Comparison of ENCODE assay signal across 8 cellular contexts in the genomic region with DNA sequence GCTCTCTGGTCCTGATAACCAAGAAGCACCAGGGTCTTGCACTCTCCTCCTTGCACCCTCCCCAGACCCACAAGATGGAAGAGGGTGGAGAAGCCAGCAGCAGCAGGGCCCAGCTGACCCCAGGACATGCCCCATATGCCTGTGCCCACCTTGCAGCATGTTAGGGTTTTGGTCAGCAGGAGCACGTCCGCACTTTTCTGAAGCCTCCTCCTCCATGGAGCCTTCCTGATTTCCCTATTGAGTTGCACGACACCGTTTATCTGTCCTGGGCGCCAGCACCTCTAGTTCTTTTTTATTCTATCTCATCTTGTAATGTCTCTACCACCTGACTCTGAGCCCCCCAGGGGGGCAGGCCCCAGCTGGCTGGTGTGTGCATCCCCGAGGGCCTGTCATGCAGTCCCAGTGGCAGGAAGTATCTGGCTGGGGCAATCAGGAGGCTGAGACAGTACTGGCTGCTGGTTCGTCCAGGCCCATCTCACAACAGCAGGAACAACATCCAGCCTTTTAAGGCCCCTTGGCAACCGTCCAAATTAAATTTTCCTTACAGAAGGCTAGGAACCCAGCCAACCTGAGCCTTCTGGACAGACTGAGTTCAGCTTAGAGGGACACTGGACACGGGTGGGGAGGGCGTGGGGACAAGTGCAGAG.
DNase-seq lines count a peak whose midpoint lies in the region; TF ChIP-seq lines count a peak whose summit lies in the region.

No MANE protein-coding gene starts in this region.

- DNase-seq in AG04449 (ENCODE audit: low read depth, low spot score) (peak; percentile 26), NCI-H2171 (lab: John Stamatoyannopoulos, UW) (peak; percentile 61), coronary artery (ENCODE audit: low spot score) (no peak), LoVo (ENCODE audit: low spot score) (no peak), MM.1S (no peak)
- no peak for DNase-seq in stimulated activated naive CD4-positive, alpha-beta T cell treated with Interleukin-2 at 50 U/mL for 16 hours (lab: John Stamatoyannopoulos, UW)
- no peak for DNase-seq in activated T-cell treated with anti-CD3 and anti-CD28 coated beads, Interleukin-2, amount 50 U/mL, for 1 hour

- H3K9me3 ChIP-seq in mucosa of stomach (ENCODE audit: control insufficient read depth, low read length) (no peaks in the 10 kb centered on the region), MM.1S (replicated peaks; ENCODE audit: insufficient read depth, low read length) (no peaks in the 10 kb centered on the region)

- no peak overlapping the region for H2AFZ ChIP-seq in MM.1S (ENCODE audit: low read length)

- peak overlapping the region in 1 of 2 donors; percentile 47 for H3K27ac ChIP-seq in coronary artery
- no peak overlapping the region for H3K27ac ChIP-seq in MM.1S (ENCODE audit: low read length)

- H3K4me3 ChIP-seq in AG04449 (ENCODE audit: low read depth, low read length) (no peak overlapping the region), coronary artery (peak overlapping the region; percentile 37), mucosa of stomach (ENCODE audit: low read length) (no peak overlapping the region), MM.1S (ENCODE audit: low read length) (no peak overlapping the region)

- peak overlapping the region; percentile 4 for H3K9ac ChIP-seq in mucosa of stomach (ENCODE audit: low read length)
- H3K9ac ChIP-seq in MM.1S (ENCODE audit: low read length): no peak overlapping the region

- no peak for TF ChIP-seq CTCF in AG04449 (IDR thresholded peaks at IDR 0.05; ENCODE audit: insufficient read depth, low read length, missing control alignments)
- no peak for TF ChIP-seq CTCF in coronary artery (IDR thresholded peaks at IDR 0.05)
- no peak for TF ChIP-seq CTCF in MM.1S (IDR thresholded peaks at IDR 0.05; ENCODE audit: low read length)

- no peaks in the 10 kb centered on the region for H4K20me1 ChIP-seq in MM.1S (ENCODE audit: insufficient read depth, low read length)

- H3K4me1 ChIP-seq in mucosa of stomach (ENCODE audit: control insufficient read depth, insufficient read depth, low read length): peaks cover 89% of the 10 kb centered on the region
- H3K4me1 ChIP-seq in MM.1S (ENCODE audit: low read length): no peaks in the 10 kb centered on the region

- H3K36me3 ChIP-seq in mucosa of stomach (ENCODE audit: control insufficient read depth, insufficient read depth, low read length): no peaks in the 10 kb centered on the region
- H3K36me3 ChIP-seq in MM.1S (replicated peaks; ENCODE audit: insufficient read depth, low read length): no peaks in the 10 kb centered on the region

- no peaks in the 10 kb centered on the region for H3F3A ChIP-seq in MM.1S (ENCODE audit: insufficient read depth, low read length)

- H3K27me3 ChIP-seq in mucosa of stomach (ENCODE audit: control insufficient read depth, insufficient read depth, low read length) (no peaks in the 10 kb centered on the region), MM.1S (replicated peaks; ENCODE audit: insufficient read depth, low read length) (no peaks in the 10 kb centered on the region)

- H3K9me2 ChIP-seq in MM.1S (replicated peaks; ENCODE audit: insufficient read depth, low read length): no peaks in the 10 kb centered on the region

- no peaks in the 10 kb centered on the region for H3K79me2 ChIP-seq in MM.1S (ENCODE audit: low read length)

- POLR2A ChIA-PET in AG04449 (lab: Yijun Ruan, JAX): no interaction called here

- CTCF ChIA-PET in AG04449 (lab: Yijun Ruan, JAX): interaction anchor here (1.1 to 1.5 kb wide), 2 partner anchors 10 to 40 kb away, joined by 4 to 10 read pairs; no protein-coding TSS in a partner anchor

- no peak overlapping the region for H3K4me2 ChIP-seq in MM.1S (ENCODE audit: low read depth, low read length)

Comparison
In these comparisons a context has a peak if more than half of its experiments do, and no peak if none do; other contexts are left out.
1. DNase-seq: peak in AG04449 (single experiment) and NCI-H2171 (single experiment); none in coronary artery (single experiment), stimulated activated naive CD4-positive, alpha-beta T cell treated with Interleukin-2 at 50 U/mL for 16 hours (single experiment), activated T-cell treated with anti-CD3 and anti-CD28 coated beads, Interleukin-2, amount 50 U/mL, for 1 hour (single experiment), LoVo (single experiment) and MM.1S (single experiment).